2 cellular contexts compared by ENCODE assay signal in genomic region chr1:240786880-240787279, GRCh38.
TF ChIP-seq lines count a peak whose summit lies in the region.

No MANE protein-coding gene starts in this region.

TF ChIP-seq in SK-N-SH, 30 proteins besides CTCF, POLR2A, EP300 and RAD21 (continued from another document):
- TF ChIP-seq MXI1 (IDR thresholded peaks at IDR 0.05; ENCODE audit: low read depth, low read length) (no peak), FOXM1 (IDR thresholded peaks at IDR 0.05; ENCODE audit: low read depth) (no peak), TCF12 (IDR thresholded peaks at IDR 0.05) (no peak)

TF ChIP-seq in endothelial cell of umbilical vein, 7 proteins besides CTCF, POLR2A, EP300 and RAD21 (continued from another document):
- TF ChIP-seq MAX (IDR thresholded peaks at IDR 0.05; ENCODE audit: insufficient read depth, insufficient read length) (no peak), EZH2 (IDR thresholded peaks at IDR 0.05; ENCODE audit: borderline replicate concordance, low read depth, low read length, severe bottlenecking) (no peak), GATA2 (IDR thresholded peaks at IDR 0.05; ENCODE audit: insufficient read depth, insufficient read length, low read depth, low read length) (peak; percentile 35), POLR2AphosphoS5 (IDR thresholded peaks at IDR 0.05; ENCODE audit: insufficient read depth, low read depth, low read length) (no peak)
